ENCODE assay signal across 19 cellular contexts in the genomic region with DNA sequence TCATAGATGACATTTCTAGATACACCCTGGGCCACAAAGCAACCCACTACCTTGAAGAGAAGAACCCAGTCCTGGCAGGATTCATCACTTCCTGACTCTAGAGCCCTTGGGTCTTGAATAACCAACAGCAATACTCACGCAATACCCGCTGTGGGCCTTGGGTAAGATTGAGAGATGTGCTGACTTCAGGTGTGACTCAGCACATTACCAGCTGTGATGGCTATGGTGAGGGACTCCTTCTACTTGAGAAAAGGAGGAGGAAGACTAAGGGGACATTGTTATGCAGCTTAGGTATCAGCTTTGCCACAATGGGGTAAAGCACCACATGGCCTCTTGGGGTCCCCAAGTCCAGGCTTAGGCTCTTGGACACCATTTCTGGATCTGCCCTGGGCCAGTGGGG. TPM values are rescaled to one million over a fixed set of nuclear protein-coding genes. Genes with fewer than 3 reads are reported as not detected.
DNase-seq lines count a peak whose midpoint lies in the region; FAIRE-seq and TF ChIP-seq lines count a peak whose summit lies in the region.
"Had no signal": no experiment of that assay in that cellular context is flagged by ENCODE, and none has a peak within 500 bp of the region (broad histone marks: within the 10 kb centered on the region; RNA-seq: fewer than 3 reads in every experiment).

No MANE protein-coding gene starts in this region.

- H3K4me3 Mint-ChIP-seq in activated CD4-positive, alpha-beta memory T cell treated with anti-CD3 and anti-CD28 coated beads for 36 hours: no peak overlapping the region
- no peak overlapping the region for H3K4me3 Mint-ChIP-seq in activated CD4-positive, alpha-beta memory T cell treated with anti-CD3 and anti-CD28 coated beads, Interleukin-2, amount 10 ng/mL, durations not matched to agents 7 days and 5 days
- H3K4me3 Mint-ChIP-seq: dendritic cell treated with granulocyte-macrophage colony-stimulating factor and Interleukin-4, amounts not matched to agents 40 ng/mL and 50 ng/mL, for 4 days had no signal

- H3K27me3 Mint-ChIP-seq in activated CD4-positive, alpha-beta memory T cell treated with anti-CD3 and anti-CD28 coated beads for 36 hours: no peaks in the 10 kb centered on the region
- no peaks in the 10 kb centered on the region for H3K27me3 Mint-ChIP-seq in activated CD4-positive, alpha-beta memory T cell treated with anti-CD3 and anti-CD28 coated beads, Interleukin-2, amount 10 ng/mL, durations not matched to agents 7 days and 5 days
- H3K27me3 Mint-ChIP-seq: dendritic cell treated with granulocyte-macrophage colony-stimulating factor and Interleukin-4, amounts not matched to agents 40 ng/mL and 50 ng/mL, for 4 days had no signal

- CTCF ChIA-PET in activated CD4-positive, alpha-beta memory T cell treated with anti-CD3 and anti-CD28 coated beads for 36 hours (lab: Charles Lee): interaction anchor here (2.0 kb wide), 1 partner anchor 24 kb away, joined by 5 read pairs; no protein-coding TSS in a partner anchor
- CTCF ChIA-PET in activated CD4-positive, alpha-beta memory T cell treated with anti-CD3 and anti-CD28 coated beads, Interleukin-2, amount 10 ng/mL, durations not matched to agents 7 days and 5 days (lab: Charles Lee): interaction anchor here (2.4 kb wide), 1 partner anchor 15 kb away, joined by 16 read pairs; a partner anchor contains a TSS

- no peaks in the 10 kb centered on the region for H3K9me3 ChIP-seq in neutrophil
- H3K9me3 ChIP-seq: ascending aorta, gastrocnemius medialis, pancreas, thyroid gland had no signal

- no peaks in the 10 kb centered on the region for H3K27me3 ChIP-seq in bronchial epithelial cell (ENCODE audit: control insufficient read depth, insufficient read depth, low read length)
- no peaks in the 10 kb centered on the region for H3K27me3 ChIP-seq in neutrophil
- H3K27me3 ChIP-seq: ascending aorta, gastrocnemius medialis, pancreas, thyroid gland had no signal

- intact Hi-C loops in activated CD4-positive, alpha-beta memory T cell treated with anti-CD3 and anti-CD28 coated beads for 36 hours (cut with micrococcal nuclease): no loop called here

- no peak overlapping the region for H3K27ac Mint-ChIP-seq in activated CD4-positive, alpha-beta memory T cell treated with anti-CD3 and anti-CD28 coated beads for 36 hours
- no peak overlapping the region for H3K27ac Mint-ChIP-seq in activated CD4-positive, alpha-beta memory T cell treated with anti-CD3 and anti-CD28 coated beads, Interleukin-2, amount 10 ng/mL, durations not matched to agents 7 days and 5 days
- H3K27ac Mint-ChIP-seq: dendritic cell treated with granulocyte-macrophage colony-stimulating factor and Interleukin-4, amounts not matched to agents 40 ng/mL and 50 ng/mL, for 4 days had no signal

- H3K27ac ChIP-seq in neutrophil: peak overlapping the region; percentile 59
- H3K27ac ChIP-seq: ascending aorta, gastrocnemius medialis, pancreas, SK-N-MC, thyroid gland had no signal

- peaks cover 10% of the 10 kb centered on the region for H3K9me3 Mint-ChIP-seq in activated CD4-positive, alpha-beta memory T cell treated with anti-CD3 and anti-CD28 coated beads for 36 hours
- no peaks in the 10 kb centered on the region for H3K9me3 Mint-ChIP-seq in activated CD4-positive, alpha-beta memory T cell treated with anti-CD3 and anti-CD28 coated beads, Interleukin-2, amount 10 ng/mL, durations not matched to agents 7 days and 5 days

- TF ChIP-seq CTCF in bronchial epithelial cell (IDR thresholded peaks at IDR 0.05; ENCODE audit: insufficient read depth, low read length, severe bottlenecking) (no peak), neutrophil (IDR thresholded peaks at IDR 0.05) (no peak)

- no peak overlapping the region for H3K4me3 ChIP-seq in bronchial epithelial cell (ENCODE audit: low read depth, low read length)
- no peak overlapping the region for H3K4me3 ChIP-seq in neutrophil (ENCODE audit: low read depth in 1 of 2, low read length in 1 of 2)
- H3K4me3 ChIP-seq: ascending aorta, gastrocnemius medialis, pancreas, SK-N-MC, thyroid gland had no signal

- peaks cover 9 to 16% of the 10 kb centered on the region in 2 experiments for H3K4me1 ChIP-seq in neutrophil (ENCODE audit: control insufficient read depth in 1 of 2, insufficient read depth in 1 of 2, low read depth in 1 of 2, low read length in 1 of 2)
- H3K4me1 ChIP-seq: ascending aorta, gastrocnemius medialis, pancreas, thyroid gland had no signal

- no peaks in the 10 kb centered on the region for H3K4me1 Mint-ChIP-seq in activated CD4-positive, alpha-beta memory T cell treated with anti-CD3 and anti-CD28 coated beads for 36 hours (ENCODE audit: low read depth)
- H3K4me1 Mint-ChIP-seq in activated CD4-positive, alpha-beta memory T cell treated with anti-CD3 and anti-CD28 coated beads, Interleukin-2, amount 10 ng/mL, durations not matched to agents 7 days and 5 days: no peaks in the 10 kb centered on the region

- DNase-seq in activated CD4-positive, alpha-beta memory T cell treated with anti-CD3 and anti-CD28 coated beads for 36 hours: peak; percentile 18
- no peak for DNase-seq in activated CD4-positive, alpha-beta memory T cell treated with anti-CD3 and anti-CD28 coated beads, Interleukin-2, amount 10 ng/mL, durations not matched to agents 7 days and 5 days
- DNase-seq in MV-4-11 (lab: John Stamatoyannopoulos, UW): peak; percentile 52
- peak; percentile 45 for DNase-seq in bronchial epithelial cell (ENCODE audit: low read depth)
- no peak for DNase-seq in stimulated activated CD8-positive, alpha-beta memory T cell treated with anti-CD3 and anti-CD28 coated beads, Interleukin-4, amount 100 ng/mL, for 48 hours
- DNase-seq in NCI-H1436 (lab: John Stamatoyannopoulos, UW): no peak
- no peak for DNase-seq in stimulated activated naive CD4-positive, alpha-beta T cell (lab: John Stamatoyannopoulos, UW)
- DNase-seq: ACHN, COR-L47, gastrocnemius medialis, NCI-H1436 treated with DMSO at 0.1 percent for 48 hours, NCI-H774, pancreas had no signal

- POLR2A ChIA-PET in activated CD4-positive, alpha-beta memory T cell treated with anti-CD3 and anti-CD28 coated beads for 36 hours (lab: Charles Lee): no interaction called here
- POLR2A ChIA-PET in activated CD4-positive, alpha-beta memory T cell treated with anti-CD3 and anti-CD28 coated beads, Interleukin-2, amount 10 ng/mL, durations not matched to agents 7 days and 5 days (lab: Charles Lee): no interaction called here

- peaks cover 25% of the 10 kb centered on the region for H3K36me3 Mint-ChIP-seq in activated CD4-positive, alpha-beta memory T cell treated with anti-CD3 and anti-CD28 coated beads for 36 hours
- peaks cover 2% of the 10 kb centered on the region for H3K36me3 Mint-ChIP-seq in activated CD4-positive, alpha-beta memory T cell treated with anti-CD3 and anti-CD28 coated beads, Interleukin-2, amount 10 ng/mL, durations not matched to agents 7 days and 5 days (ENCODE audit: low read depth)

- H3K36me3 ChIP-seq in bronchial epithelial cell (ENCODE audit: control insufficient read depth, insufficient read depth, low read length) (no peaks in the 10 kb centered on the region), neutrophil (no peaks in the 10 kb centered on the region)
- H3K36me3 ChIP-seq: pancreas, thyroid gland had no signal

- no peak for FAIRE-seq in bronchial epithelial cell (lab: Jason Lieb, UNC)
- FAIRE-seq: islet of Langerhans, pancreas had no signal

RNA-seq across cellular contexts. Expression of a gene that starts 14.9 kb away (rescaled TPM):
- 1 to 10 TPM; 1.6 to 2.5 TPM for total RNA-seq in activated CD4-positive, alpha-beta memory T cell treated with anti-CD3 and anti-CD28 coated beads for 36 hours
- under 1 TPM; 0.48 to 0.86 TPM for total RNA-seq in activated CD4-positive, alpha-beta memory T cell treated with anti-CD3 and anti-CD28 coated beads, Interleukin-2, amount 10 ng/mL, durations not matched to agents 7 days and 5 days
- total RNA-seq in bronchial epithelial cell: 1.6 and 2.6 TPM in 2 replicates
- total RNA-seq: ascending aorta had no signal

RNA-seq across cellular contexts. Expression of a gene that starts 46.3 kb away (rescaled TPM):
- under 1 TPM; 0.10 to 0.12 TPM for total RNA-seq in activated CD4-positive, alpha-beta memory T cell treated with anti-CD3 and anti-CD28 coated beads for 36 hours
- under 1 TPM; 0.08 to 0.20 TPM for total RNA-seq in activated CD4-positive, alpha-beta memory T cell treated with anti-CD3 and anti-CD28 coated beads, Interleukin-2, amount 10 ng/mL, durations not matched to agents 7 days and 5 days
- total RNA-seq in bronchial epithelial cell: 0.13 and 0.26 TPM in 2 replicates
- total RNA-seq: ascending aorta had no signal

Comparison
In these comparisons a context has a peak if more than half of its experiments do, and no peak if none do; other contexts are left out.
1. DNase-seq: peak in activated CD4-positive, alpha-beta memory T cell treated with anti-CD3 and anti-CD28 coated beads for 36 hours (single experiment), MV-4-11 (single experiment) and bronchial epithelial cell (single experiment); none in activated CD4-positive, alpha-beta memory T cell treated with anti-CD3 and anti-CD28 coated beads, Interleukin-2, amount 10 ng/mL, durations not matched to agents 7 days and 5 days (single experiment), stimulated activated CD8-positive, alpha-beta memory T cell treated with anti-CD3 and anti-CD28 coated beads, Interleukin-4, amount 100 ng/mL, for 48 hours (single experiment), NCI-H1436 (single experiment) and stimulated activated naive CD4-positive, alpha-beta T cell (0 of 6).